ENCODE assay signal across 15 cellular contexts in genomic region chr11:1203505-1204271, GRCh38. TPM values are rescaled to one million over a fixed set of nuclear protein-coding genes. Genes with fewer than 3 reads are reported as not detected.
A peak's percentile ranks its signal among the peaks of the same experiment; 100 is the strongest.
DNase-seq lines count a peak whose midpoint lies in the region; ATAC-seq and TF ChIP-seq lines count a peak whose summit lies in the region.
"Had no signal": no experiment of that assay in that cellular context is flagged by ENCODE, and none has a peak within 500 bp of the region (broad histone marks: within the 10 kb centered on the region; RNA-seq: fewer than 3 reads in every experiment).

No MANE protein-coding gene starts in this region.

- no peaks in the 10 kb centered on the region for H3K4me1 Mint-ChIP-seq in T-helper 17 cell
- no peaks in the 10 kb centered on the region for H3K4me1 Mint-ChIP-seq in activated T-helper 2 cell treated with anti-CD3 and anti-CD28 coated beads, Interferon-gamma antibody, Interleukin-2, Interleukin-4, amounts not matched to agents 10 μg/mL and 5 μg/mL and 100 μg/mL, durations not matched to agents 14 hours and 24 hours and 36 hours (ENCODE audit: low read depth)
- H3K4me1 Mint-ChIP-seq: stimulated activated naive CD8-positive, alpha-beta T cell treated with anti-CD3 and anti-CD28 coated beads, Interleukin-15, amount 100 ng/mL, for 72 hours had no signal

- H3K9ac ChIP-seq in mesenchymal stem cell (ENCODE audit: low read length) = peak overlapping the region; percentile 48
- no peak overlapping the region for H3K9ac ChIP-seq in Karpas-422 (ENCODE audit: low read length)
- H3K9ac ChIP-seq: BLaER1 had no signal

- no peak for ATAC-seq in T-helper 17 cell

- 91% methylated on average over 30 of the region's 30 CpGs for WGBS in mesenchymal stem cell

- H3K18ac ChIP-seq in mesenchymal stem cell (ENCODE audit: low read depth in 1 of 2, low read length in 2 of 2) = no peak overlapping the region

- no peak overlapping the region for H3K4ac ChIP-seq in mesenchymal stem cell (ENCODE audit: low read depth in 1 of 2, low read length in 2 of 2)

- H2AK5ac ChIP-seq in mesenchymal stem cell (ENCODE audit: low read length, severe bottlenecking) = no peak overlapping the region

- no peak overlapping the region for H2BK5ac ChIP-seq in mesenchymal stem cell (ENCODE audit: low read depth, low read length, poor library complexity, severe bottlenecking)

- peaks cover 0 to 62% of the 10 kb centered on the region in 2 experiments for H3K27me3 ChIP-seq in mesenchymal stem cell (ENCODE audit: control insufficient read depth in 1 of 2, insufficient read depth in 1 of 2, low read length in 2 of 2)
- no peaks in the 10 kb centered on the region for H3K27me3 ChIP-seq in Karpas-422 (ENCODE audit: low read length)
- H3K27me3 ChIP-seq in brain microvascular endothelial cell (replicated peaks) = no peaks in the 10 kb centered on the region

- no peak overlapping the region for H2BK120ac ChIP-seq in mesenchymal stem cell (ENCODE audit: low read depth, low read length)

- no peak overlapping the region for H2BK15ac ChIP-seq in mesenchymal stem cell (ENCODE audit: low read depth, poor library complexity, severe bottlenecking)

- in situ Hi-C loops in brain microvascular endothelial cell (cut with HindIII; ENCODE audit: low pct_ligation_motif_present, low sequenced_read_pairs) = no loop called here

- H3K23ac ChIP-seq in mesenchymal stem cell (ENCODE audit: low read length in 2 of 2) = no peak overlapping the region

- H3K4me1 ChIP-seq in mesenchymal stem cell (ENCODE audit: control insufficient read depth, insufficient read depth, low read depth, low read length) = peaks cover 14% of the 10 kb centered on the region
- H3K4me1 ChIP-seq in Karpas-422 (ENCODE audit: low read length) = no peaks in the 10 kb centered on the region

- H3K36me3 ChIP-seq in mesenchymal stem cell (ENCODE audit: control insufficient read depth in 1 of 2, insufficient read depth in 2 of 2, low read depth in 1 of 2, low read length in 2 of 2) (no peaks in the 10 kb centered on the region), Karpas-422 (ENCODE audit: insufficient read depth, low read length) (no peaks in the 10 kb centered on the region), brain microvascular endothelial cell (replicated peaks) (no peaks in the 10 kb centered on the region)
- H3K36me3 ChIP-seq: BLaER1, esophagus muscularis mucosa had no signal

- no peaks in the 10 kb centered on the region for H3K79me1 ChIP-seq in mesenchymal stem cell (replicated peaks; ENCODE audit: low read length, poor library complexity, severe bottlenecking)

- no peak overlapping the region for H4K91ac ChIP-seq in mesenchymal stem cell (ENCODE audit: low read length)

- 0 out of 2 replicates have a peak, but pooled peaks cover 4% of the 10 kb centered on the region for H4K20me1 ChIP-seq in Karpas-422 (ENCODE audit: insufficient read depth, low read depth, low read length)

- no peak overlapping the region for H3K4me2 ChIP-seq in mesenchymal stem cell (ENCODE audit: low read length, poor library complexity, severe bottlenecking)
- H3K4me2 ChIP-seq in Karpas-422 (ENCODE audit: low read depth, low read length, poor library complexity, severe bottlenecking) = no peak overlapping the region
- H3K4me2 ChIP-seq: BLaER1 had no signal

- no peak overlapping the region for H2AFZ ChIP-seq in mesenchymal stem cell (ENCODE audit: low read depth, low read length)
- no peak overlapping the region for H2AFZ ChIP-seq in Karpas-422 (ENCODE audit: low read length)

- H3K4me3 ChIP-seq in mesenchymal stem cell (ENCODE audit: insufficient read depth in 1 of 2, low read depth in 1 of 2, low read length in 2 of 2) (no peak overlapping the region), Karpas-422 (ENCODE audit: low read length) (no peak overlapping the region), brain microvascular endothelial cell (ENCODE audit: low read depth, low read length) (no peak overlapping the region)
- H3K4me3 ChIP-seq: BLaER1, esophagus muscularis mucosa had no signal

- TF ChIP-seq CTCF in GM10266 (IDR thresholded peaks at IDR 0.05; ENCODE audit: control insufficient read depth, insufficient read depth, low read depth, missing control alignments) = no peak
- no peak for TF ChIP-seq CTCF in brain microvascular endothelial cell (IDR thresholded peaks at IDR 0.05; ENCODE audit: low read depth, low read length, missing control alignments)

- H3K4me3 Mint-ChIP-seq in T-helper 17 cell = no peak overlapping the region
- no peak overlapping the region for H3K4me3 Mint-ChIP-seq in activated T-helper 2 cell treated with anti-CD3 and anti-CD28 coated beads, Interferon-gamma antibody, Interleukin-2, Interleukin-4, amounts not matched to agents 10 μg/mL and 5 μg/mL and 100 μg/mL, durations not matched to agents 14 hours and 24 hours and 36 hours (ENCODE audit: low read depth)
- H3K4me3 Mint-ChIP-seq: stimulated activated naive CD8-positive, alpha-beta T cell treated with anti-CD3 and anti-CD28 coated beads, Interleukin-15, amount 100 ng/mL, for 72 hours had no signal

- no peak overlapping the region for H2BK12ac ChIP-seq in mesenchymal stem cell (ENCODE audit: low read length in 2 of 2)

- no peak overlapping the region for H4K8ac ChIP-seq in mesenchymal stem cell (ENCODE audit: low read length)

- no peak overlapping the region for H3K27ac Mint-ChIP-seq in T-helper 17 cell
- H3K27ac Mint-ChIP-seq in activated T-helper 2 cell treated with anti-CD3 and anti-CD28 coated beads, Interferon-gamma antibody, Interleukin-2, Interleukin-4, amounts not matched to agents 10 μg/mL and 5 μg/mL and 100 μg/mL, durations not matched to agents 14 hours and 24 hours and 36 hours = no peak overlapping the region
- H3K27ac Mint-ChIP-seq: activated naive CD4-positive, alpha-beta T cell treated with anti-CD3 and anti-CD28 coated beads, Interleukin-2, amount 50 U/mL, for 72 hours; stimulated activated naive CD8-positive, alpha-beta T cell treated with anti-CD3 and anti-CD28 coated beads, Interleukin-15, amount 100 ng/mL, for 72 hours had no signal

- H3K79me2 ChIP-seq in Karpas-422 (ENCODE audit: low read length) = no peaks in the 10 kb centered on the region

- intact Hi-C loops in activated T-helper 2 cell treated with anti-CD3 and anti-CD28 coated beads, Interferon-gamma antibody, Interleukin-2, Interleukin-4, amounts not matched to agents 10 μg/mL and 5 μg/mL and 100 μg/mL, durations not matched to agents 14 hours and 24 hours and 36 hours (cut with micrococcal nuclease) = loop anchor here (5.0 kb wide), 2 partner anchors 314 to 369 kb away; partner anchors contain the start of gene DUSP8

- H3K9me3 ChIP-seq in T-helper 17 cell (ENCODE audit: control insufficient read depth, low read length, poor library complexity, severe bottlenecking) = no peaks in the 10 kb centered on the region
- no peaks in the 10 kb centered on the region for H3K9me3 ChIP-seq in mesenchymal stem cell (ENCODE audit: control insufficient read depth, low read length)
- H3K9me3 ChIP-seq in Karpas-422 (ENCODE audit: low read length) = no peaks in the 10 kb centered on the region
- H3K9me3 ChIP-seq: BLaER1, esophagus muscularis mucosa had no signal

- no peaks in the 10 kb centered on the region for H3K9me3 Mint-ChIP-seq in activated T-helper 2 cell treated with anti-CD3 and anti-CD28 coated beads, Interferon-gamma antibody, Interleukin-2, Interleukin-4, amounts not matched to agents 10 μg/mL and 5 μg/mL and 100 μg/mL, durations not matched to agents 14 hours and 24 hours and 36 hours
- H3K9me3 Mint-ChIP-seq: activated naive CD4-positive, alpha-beta T cell treated with anti-CD3 and anti-CD28 coated beads, Interleukin-2, amount 50 U/mL, for 72 hours; stimulated activated naive CD8-positive, alpha-beta T cell treated with anti-CD3 and anti-CD28 coated beads, Interleukin-15, amount 100 ng/mL, for 72 hours had no signal

- no peaks in the 10 kb centered on the region for H3K36me3 Mint-ChIP-seq in T-helper 17 cell (ENCODE audit: low read depth)
- no peaks in the 10 kb centered on the region for H3K36me3 Mint-ChIP-seq in activated T-helper 2 cell treated with anti-CD3 and anti-CD28 coated beads, Interferon-gamma antibody, Interleukin-2, Interleukin-4, amounts not matched to agents 10 μg/mL and 5 μg/mL and 100 μg/mL, durations not matched to agents 14 hours and 24 hours and 36 hours (ENCODE audit: low read depth)
- H3K36me3 Mint-ChIP-seq: activated naive CD4-positive, alpha-beta T cell treated with anti-CD3 and anti-CD28 coated beads, Interleukin-2, amount 50 U/mL, for 72 hours had no signal

- H3K27ac ChIP-seq in mesenchymal stem cell (ENCODE audit: low read length, poor library complexity, severe bottlenecking) = no peak overlapping the region
- no peak overlapping the region for H3K27ac ChIP-seq in Karpas-422 (ENCODE audit: low read length)
- H3K27ac ChIP-seq in brain microvascular endothelial cell = no peak overlapping the region
- H3K27ac ChIP-seq: BLaER1, esophagus muscularis mucosa had no signal

- peak; percentile 35 for DNase-seq in 8988T
- DNase-seq in GM10266 (ENCODE audit: extremely low spot score) = peak; percentile 25
- DNase-seq in T-helper 17 cell = peak in 2 of 3 donors; percentile 5 to 10
- no peak for DNase-seq in mesenchymal stem cell
- DNase-seq in Karpas-422 = no peak
- no peak for DNase-seq in anterior cingulate cortex (lab: John Stamatoyannopoulos, UW)
- DNase-seq in brain microvascular endothelial cell = no peak
- no peak for DNase-seq in activated T-helper 2 cell treated with anti-CD3 and anti-CD28 coated beads, Interferon-gamma antibody, Interleukin-2, Interleukin-4, amounts not matched to agents 10 μg/mL and 5 μg/mL and 100 μg/mL, durations not matched to agents 14 hours and 24 hours and 36 hours (ENCODE audit: low spot score)
- DNase-seq: NCI-H2107 had no signal

- H3K14ac ChIP-seq in mesenchymal stem cell (ENCODE audit: low read length in 2 of 2) = no peak overlapping the region

- peaks cover 14% of the 10 kb centered on the region for H3K27me3 Mint-ChIP-seq in T-helper 17 cell
- no peaks in the 10 kb centered on the region for H3K27me3 Mint-ChIP-seq in activated T-helper 2 cell treated with anti-CD3 and anti-CD28 coated beads, Interferon-gamma antibody, Interleukin-2, Interleukin-4, amounts not matched to agents 10 μg/mL and 5 μg/mL and 100 μg/mL, durations not matched to agents 14 hours and 24 hours and 36 hours (ENCODE audit: low read depth)
- H3K27me3 Mint-ChIP-seq: stimulated activated naive CD8-positive, alpha-beta T cell treated with anti-CD3 and anti-CD28 coated beads, Interleukin-15, amount 100 ng/mL, for 72 hours had no signal

- H3K9me2 ChIP-seq in Karpas-422 (replicated peaks; ENCODE audit: insufficient read depth, low read length) = no peaks in the 10 kb centered on the region

RNA-seq across cellular contexts. Expression of gene MUC5B, which starts 19.2 kb away (rescaled TPM):
- total RNA-seq in T-helper 17 cell = not detected
- not detected for polyA plus RNA-seq in mesenchymal stem cell (2013, experiment 1 of 2)
- not detected for polyA plus RNA-seq in mesenchymal stem cell (2013, experiment 2 of 2)
- under 0.01 and 0.04 TPM in 2 replicates for total RNA-seq in Karpas-422 (2014; rRNA removed; shearing (Covaris generic); ENCODE audit: low replicate concordance)
- total RNA-seq in activated T-helper 2 cell treated with anti-CD3 and anti-CD28 coated beads, Interferon-gamma antibody, Interleukin-2, Interleukin-4, amounts not matched to agents 10 μg/mL and 5 μg/mL and 100 μg/mL, durations not matched to agents 14 hours and 24 hours and 36 hours = not detected in 2 replicates
- total RNA-seq: activated naive CD4-positive, alpha-beta T cell treated with anti-CD3 and anti-CD28 coated beads, Interleukin-2, amount 50 U/mL, for 72 hours; G401 had no signal

RNA-seq across cellular contexts. Expression of gene MUC5AC, which starts 45.9 kb away (rescaled TPM):
- total RNA-seq in T-helper 17 cell = not detected
- not detected for polyA plus RNA-seq in mesenchymal stem cell (2013, experiment 1 of 2)
- polyA plus RNA-seq in mesenchymal stem cell (2013, experiment 2 of 2) = not detected
- total RNA-seq in Karpas-422 (2014; rRNA removed; shearing (Covaris generic); ENCODE audit: low replicate concordance) = not detected in 2 replicates
- total RNA-seq in activated T-helper 2 cell treated with anti-CD3 and anti-CD28 coated beads, Interferon-gamma antibody, Interleukin-2, Interleukin-4, amounts not matched to agents 10 μg/mL and 5 μg/mL and 100 μg/mL, durations not matched to agents 14 hours and 24 hours and 36 hours = not detected in 2 replicates
- total RNA-seq: activated naive CD4-positive, alpha-beta T cell treated with anti-CD3 and anti-CD28 coated beads, Interleukin-2, amount 50 U/mL, for 72 hours; G401; OCI-LY7 had no signal

Comparison
In these comparisons a context has a peak if more than half of its experiments do, and no peak if none do; other contexts are left out.
1. DNase-seq: peak in 8988T (single experiment), GM10266 (single experiment) and T-helper 17 cell (2 of 3); none in mesenchymal stem cell (single experiment), Karpas-422 (single experiment), anterior cingulate cortex (0 of 58), brain microvascular endothelial cell (single experiment) and activated T-helper 2 cell treated with anti-CD3 and anti-CD28 coated beads, Interferon-gamma antibody, Interleukin-2, Interleukin-4, amounts not matched to agents 10 μg/mL and 5 μg/mL and 100 μg/mL, durations not matched to agents 14 hours and 24 hours and 36 hours (single experiment).